13 cellular contexts compared by ENCODE assay signal in genomic region chr5:127519527-127519926, GRCh38. TPM values are rescaled to one million over a fixed set of nuclear protein-coding genes. Genes with fewer than 3 reads are reported as not detected.
DNase-seq lines count a peak whose midpoint lies in the region; ATAC-seq, FAIRE-seq and TF ChIP-seq lines count a peak whose summit lies in the region.
"Had no signal": no experiment of that assay in that cellular context is flagged by ENCODE, and none has a peak within 500 bp of the region (broad histone marks: within the 10 kb centered on the region; RNA-seq: fewer than 3 reads in every experiment).

No MANE protein-coding gene starts in this region.

- H2BK12ac ChIP-seq in neuronal stem cell (ENCODE audit: low read length) = no peak overlapping the region

- H3K4me3 ChIP-seq in HepG2 (replicated peaks in 1 of 3; ENCODE audit: insufficient read depth in 1 of 3, low read depth in 2 of 3, low read length in 3 of 3) (peak overlapping the region in 2 of 3 experiments; percentile 98 to 99; a peak in 1 of 6 replicates), right lobe of liver (no peak overlapping the region), hepatocyte (peak overlapping the region; percentile 98), neuronal stem cell (ENCODE audit: low read length in 2 of 2) (no peak overlapping the region)

- no peak for ATAC-seq in HepG2
- ATAC-seq in right lobe of liver = no peak
- ATAC-seq in activated B cell treated with CpG ODN at 0.5 μM for 24 hours (ENCODE audit: low read depth) = no peak
- ATAC-seq: left lobe of liver had no signal

- H3K36me3 ChIP-seq in HepG2 (replicated peaks in 1 of 2; ENCODE audit: control insufficient read depth in 1 of 2, insufficient read depth in 2 of 2, low read length in 2 of 2) (peaks cover 4 to 15% of the 10 kb centered on the region in 2 experiments; a peak in 4 of 5 replicates), right lobe of liver (peaks cover 2 to 13% (median 7%) of the 10 kb centered on the region in 4 donors), hepatocyte (replicated peaks; ENCODE audit: insufficient read depth, low read depth) (no peaks in the 10 kb centered on the region), neuronal stem cell (replicated peaks in 1 of 2; ENCODE audit: control insufficient read depth in 2 of 2, insufficient read depth in 2 of 2, low read length in 2 of 2) (peaks cover 4 to 54% of the 10 kb centered on the region in 2 donors)

- TF ChIP-seq EP300 in HepG2 (IDR thresholded peaks at IDR 0.05; ENCODE audit: low read depth in 2 of 2, low read length in 2 of 2) = no peak
- TF ChIP-seq EP300 in HepG2 (CRISPR knock-in tag; IDR thresholded peaks at IDR 0.05; ENCODE audit: borderline replicate concordance) = no peak

- H2BK120ac ChIP-seq in neuronal stem cell (ENCODE audit: low read depth, low read length) = no peak overlapping the region

- CTCF ChIA-PET in HepG2 (lab: Yijun Ruan, JAX; ENCODE audit: low intra/inter-chr PET ratio, low total read pairs) (no interaction called here), activated B cell treated with CpG ODN at 0.5 μM for 24 hours (lab: Charles Lee) (no interaction called here)

- H3K18ac ChIP-seq in neuronal stem cell (ENCODE audit: low read length) = no peak overlapping the region

- H3K4me2 ChIP-seq in HepG2 (ENCODE audit: low read depth, low read length) (peak overlapping the region; percentile 76), hepatocyte (peak overlapping the region; percentile 85), neuronal stem cell (ENCODE audit: insufficient read depth, low read length, poor library complexity, severe bottlenecking) (no peak overlapping the region)

- DNase-seq in HepG2 (ENCODE audit: low spot score) = no peak
- DNase-seq in right lobe of liver = no peak
- no peak for DNase-seq in activated B cell treated with CpG ODN at 0.5 μM for 24 hours
- DNase-seq in hepatocyte (ENCODE audit: low spot score) = no peak
- DNase-seq in HuH-7 (ENCODE audit: low spot score) = no peak
- DNase-seq in activated gamma-delta T cell treated with Interleukin-2 at 50 U/mL for 16 hours = no peak
- DNase-seq in neuronal stem cell (ENCODE audit: low spot score) = no peak
- no peak for DNase-seq in NCI-H69 (lab: John Stamatoyannopoulos, UW)
- DNase-seq: erythroblast, NCI-H2029 had no signal

- H2AFZ ChIP-seq in HepG2 (ENCODE audit: low read length) (no peak overlapping the region), hepatocyte (no peak overlapping the region), neuronal stem cell (ENCODE audit: low read length) (no peak overlapping the region)

- H2AK5ac ChIP-seq in neuronal stem cell (ENCODE audit: low read depth, low read length) = no peak overlapping the region

- H4K8ac ChIP-seq in neuronal stem cell (ENCODE audit: low read depth, low read length) = no peak overlapping the region

- H3K23ac ChIP-seq in neuronal stem cell (ENCODE audit: low read depth, low read length, poor library complexity) = no peak overlapping the region

- peaks cover 5% of the 10 kb centered on the region for H3K79me1 ChIP-seq in neuronal stem cell (ENCODE audit: low read depth, low read length)

- peaks cover 42% of the 10 kb centered on the region for H3K36me3 Mint-ChIP-seq in activated B cell treated with CpG ODN at 0.5 μM for 24 hours (ENCODE audit: low read depth)

- H4K20me1 ChIP-seq in HepG2 (ENCODE audit: insufficient read depth, low read length) (peaks cover 31% of the 10 kb centered on the region), hepatocyte (ENCODE audit: insufficient read depth, poor library complexity, severe bottlenecking) (peaks cover 59% of the 10 kb centered on the region)

- H2BK15ac ChIP-seq in neuronal stem cell (ENCODE audit: low read length) = no peak overlapping the region

- H3K14ac ChIP-seq in neuronal stem cell (ENCODE audit: low read length) = no peak overlapping the region

- H3K4me1 ChIP-seq in HepG2 (ENCODE audit: insufficient read depth, low read length) (peaks cover 52% of the 10 kb centered on the region), right lobe of liver (peaks cover 0 to 15% (median 5%) of the 10 kb centered on the region in 4 donors), hepatocyte (ENCODE audit: insufficient read depth) (peaks cover 23% of the 10 kb centered on the region), neuronal stem cell (ENCODE audit: control insufficient read depth in 2 of 2, insufficient read depth in 1 of 2, low read depth in 1 of 2, low read length in 2 of 2) (peaks cover 2 to 3% of the 10 kb centered on the region in 2 donors)

- no peak overlapping the region for H3K27ac ChIP-seq in HepG2 (ENCODE audit: extremely low read length, insufficient read depth, low read length)
- no peak overlapping the region for H3K27ac ChIP-seq in right lobe of liver
- H3K27ac ChIP-seq in hepatocyte = no peak overlapping the region
- no peak overlapping the region for H3K27ac ChIP-seq in neuronal stem cell (replicated peaks; ENCODE audit: low read length)
- H3K27ac ChIP-seq: HL-60 had no signal

- H2BK5ac ChIP-seq in neuronal stem cell (ENCODE audit: low read length) = no peak overlapping the region

- H3K4me3 Mint-ChIP-seq in activated B cell treated with CpG ODN at 0.5 μM for 24 hours = peak overlapping the region; percentile 21

- TF ChIP-seq POLR2A in HepG2 (IDR thresholded peaks at IDR 0.05; ENCODE audit: insufficient read depth in 1 of 2, low read depth in 2 of 2, low read length in 2 of 2) (no peak), right lobe of liver (IDR thresholded peaks at IDR 0.05) (no peak)

- TF ChIP-seq CTCF in HepG2 (CRISPR knock-in tag; IDR thresholded peaks at IDR 0.05) = no peak
- TF ChIP-seq CTCF in right lobe of liver (IDR thresholded peaks at IDR 0.05) = no peak
- TF ChIP-seq CTCF in activated B cell treated with CpG ODN at 0.5 μM for 24 hours (IDR thresholded peaks at IDR 0.05) = no peak
- TF ChIP-seq CTCF in hepatocyte (IDR thresholded peaks at IDR 0.05; ENCODE audit: poor library complexity) = no peak

- no peak overlapping the region for H4K91ac ChIP-seq in neuronal stem cell (ENCODE audit: low read depth, low read length, poor library complexity)

- TF ChIP-seq RAD21 in HepG2 (CRISPR knock-in tag; IDR thresholded peaks at IDR 0.05) = no peak

- peaks cover 27% of the 10 kb centered on the region for H3K4me1 Mint-ChIP-seq in activated B cell treated with CpG ODN at 0.5 μM for 24 hours

- no peaks in the 10 kb centered on the region; a peak in 1 of 5 replicates for H3K27me3 ChIP-seq in HepG2 (ENCODE audit: control insufficient read depth in 1 of 2, insufficient read depth in 2 of 2, low read length in 2 of 2)
- H3K27me3 ChIP-seq in right lobe of liver = no peaks in the 10 kb centered on the region
- H3K27me3 ChIP-seq in hepatocyte = no peaks in the 10 kb centered on the region
- no peaks in the 10 kb centered on the region for H3K27me3 ChIP-seq in neuronal stem cell (ENCODE audit: control insufficient read depth in 3 of 3, insufficient read depth in 3 of 3, low read depth in 1 of 3, low read length in 3 of 3)

- H3K9ac ChIP-seq in HepG2 (ENCODE audit: insufficient read depth, low read depth, low read length) (peak overlapping the region; percentile 97; the same call in 1 of the 2 replicates), neuronal stem cell (ENCODE audit: low read depth, low read length, poor library complexity) (no peak overlapping the region)

- H3K9me2 ChIP-seq in hepatocyte (replicated peaks; ENCODE audit: insufficient read depth) = no peaks in the 10 kb centered on the region

- H3K79me2 ChIP-seq in HepG2 (ENCODE audit: insufficient read depth, low read length) (peaks cover 62% of the 10 kb centered on the region), hepatocyte (peaks cover 67% of the 10 kb centered on the region)

- peaks cover 7% of the 10 kb centered on the region for H3K9me3 Mint-ChIP-seq in activated B cell treated with CpG ODN at 0.5 μM for 24 hours

- no peak for FAIRE-seq in HepG2 (lab: Jason Lieb, UNC)
- FAIRE-seq: RCC 7860 had no signal

- H3K4ac ChIP-seq in neuronal stem cell (ENCODE audit: low read length) = no peak overlapping the region

- in situ Hi-C loops in HepG2 (cut with HindIII; ENCODE audit: extremely low pct_ligation_motif_present, low pct_unique_long_range_greater_than_20kb) = no loop called here

- WGBS in HepG2 (ENCODE audit: low lambda C conversion rate) = 85% methylated on average over 4 of the region's 4 CpGs
- 72% methylated on average over 4 of the region's 4 CpGs for WGBS in right lobe of liver (ENCODE audit: insufficient coverage, low coverage, low lambda C conversion rate, missing lambda C conversion rate)
- 84% methylated on average over 4 of the region's 4 CpGs for WGBS in hepatocyte (ENCODE audit: low lambda C conversion rate, missing lambda C conversion rate)
- no CpG with 5 or more reads among the region's 4 CpGs for WGBS in neuronal stem cell (ENCODE audit: extremely low coverage in 2 of 2, insufficient read length in 2 of 2, insufficient replicate concordance in 1 of 2), 2 donors

- no peak overlapping the region for H3K27ac Mint-ChIP-seq in activated B cell treated with CpG ODN at 0.5 μM for 24 hours

- intact Hi-C loops in HepG2 (cut with micrococcal nuclease; ENCODE audit: unreplicated experiment) (loop anchor here (10.0 kb wide), 1 partner anchor 1575 kb away; the partner anchor contains the start of gene ISOC1), right lobe of liver (cut with DNase I) (no loop called here), activated B cell treated with CpG ODN at 0.5 μM for 24 hours (cut with micrococcal nuclease) (loop anchor here (5.0 kb wide), 2 partner anchors 917 to 1573 kb away; partner anchors contain the start of genes ISOC1 and PHAX)

- H3K27me3 Mint-ChIP-seq in activated B cell treated with CpG ODN at 0.5 μM for 24 hours = peaks cover under 1% of the 10 kb centered on the region

- POLR2A ChIA-PET in HepG2 (lab: Yijun Ruan, JAX) (no interaction called here), activated B cell treated with CpG ODN at 0.5 μM for 24 hours (lab: Charles Lee) (interaction anchor here (1.1 kb wide), 1 partner anchor 741 kb away, joined by 3 read pairs; no protein-coding TSS in a partner anchor)

- BruUV-seq in HepG2 (replicated peaks; lab: Mats Ljungman, UMichigan) = no TSS peak

- H3K9me3 ChIP-seq in HepG2 (ENCODE audit: low read length) (no peaks in the 10 kb centered on the region), right lobe of liver (no peaks in the 10 kb centered on the region), hepatocyte (ENCODE audit: low read depth) (no peaks in the 10 kb centered on the region), neuronal stem cell (replicated peaks in 1 of 2; ENCODE audit: control insufficient read depth in 2 of 2, insufficient read depth in 1 of 2, low read depth in 1 of 2, low read length in 2 of 2) (peaks cover 2 to 33% of the 10 kb centered on the region in 2 donors)

RNA-seq across cellular contexts. Expression of gene PRRC1, which starts 2.1 kb away (rescaled TPM):
- total RNA-seq in HepG2 (2016; rRNA removed; fragmentation: Illumina TruSeq; extraction: Trizol) (51.9 and 86.7 TPM in 2 replicates), right lobe of liver (10 to 100 TPM; 18.5 to 36.9 (median 31.4) TPM), activated B cell treated with CpG ODN at 0.5 μM for 24 hours (33.6 and 34.7 TPM in 2 replicates), hepatocyte (84.0 and 105 TPM in 2 replicates)
- 6.9 and 8.1 TPM in 2 replicates for total RNA-seq in HepG2 (2016; cell fraction: cytosol; rRNA removed; fragmentation: Illumina TruSeq; extraction: Trizol; ENCODE audit: low read depth)
- 54.9 and 90.6 TPM in 2 replicates for total RNA-seq in HepG2 (2016; cell fraction: insoluble cytoplasmic fraction; rRNA removed; fragmentation: Illumina TruSeq; extraction: Trizol)
- 21.7 and 24.5 TPM in 2 replicates for total RNA-seq in HepG2 (2016; cell fraction: membrane; rRNA removed; fragmentation: Illumina TruSeq; extraction: Trizol)
- 52.8 and 60.1 TPM in 2 replicates for total RNA-seq in HepG2 (2016; cell fraction: nucleus; rRNA removed; fragmentation: Illumina TruSeq; extraction: Trizol)
- polyA plus RNA-seq in HepG2 (2011; rRNA removed) (35.6 and 48.5 TPM in 2 replicates), hepatocyte (38.7 and 53.9 TPM in 2 replicates)
- 30.9 and 35.4 TPM in 2 replicates for polyA plus RNA-seq in HepG2 (2011; cell fraction: cytosol; rRNA removed)
- polyA plus RNA-seq in HepG2 (2011; cell fraction: nucleus; rRNA removed) = 30.6 and 35.0 TPM in 2 replicates
- 33.3 and 37.5 TPM in 2 replicates for polyA plus RNA-seq in HepG2 (2012)
- 4.3 and 4.4 TPM in 2 replicates for polyA plus RNA-seq in HepG2 (2016; cell fraction: cytosol; fragmentation: Illumina TruSeq; extraction: Trizol; ENCODE audit: low read depth)
- 82.0 and 92.5 TPM in 2 replicates for polyA plus RNA-seq in HepG2 (2016; cell fraction: insoluble cytoplasmic fraction; fragmentation: Illumina TruSeq; extraction: Trizol; ENCODE audit: low read depth)
- polyA plus RNA-seq in HepG2 (2016; cell fraction: membrane; fragmentation: Illumina TruSeq; extraction: Trizol; ENCODE audit: low read depth) = 10.4 and 12.0 TPM in 2 replicates
- polyA plus RNA-seq in HepG2 (2016; cell fraction: nucleus; fragmentation: Illumina TruSeq; extraction: Trizol; ENCODE audit: insufficient read depth, low read depth) = 56.8 and 58.4 TPM in 2 replicates
- polyA minus RNA-seq in HepG2 (2011; rRNA and poly(A)+ RNA removed; ENCODE audit: low replicate concordance) = 104 and 160 TPM in 2 replicates
- polyA minus RNA-seq in HepG2 (2011; cell fraction: cytosol; rRNA and poly(A)+ RNA removed) = 50.1 and 53.5 TPM in 2 replicates
- polyA minus RNA-seq in HepG2 (2011; cell fraction: nucleus; rRNA and poly(A)+ RNA removed) = 87.8 and 115 TPM in 2 replicates
- 51.5 TPM for polyA plus RNA-seq in neuronal stem cell (2013, experiment 1 of 2)
- 48.9 TPM for polyA plus RNA-seq in neuronal stem cell (2013, experiment 2 of 2)

Comparison
In these comparisons a context has a peak if more than half of its experiments do, and no peak if none do; other contexts are left out.
1. H3K4me3 ChIP-seq: peak in HepG2 (2 of 3) and hepatocyte (single experiment); none in right lobe of liver (0 of 3) and neuronal stem cell (0 of 2).
2. intact Hi-C loops: an anchor here in HepG2 (10.0 kb wide) and activated B cell treated with CpG ODN at 0.5 μM for 24 hours (5.0 kb wide); none called in right lobe of liver.